ENCODE assay signal across 25 cellular contexts in the genomic region with DNA sequence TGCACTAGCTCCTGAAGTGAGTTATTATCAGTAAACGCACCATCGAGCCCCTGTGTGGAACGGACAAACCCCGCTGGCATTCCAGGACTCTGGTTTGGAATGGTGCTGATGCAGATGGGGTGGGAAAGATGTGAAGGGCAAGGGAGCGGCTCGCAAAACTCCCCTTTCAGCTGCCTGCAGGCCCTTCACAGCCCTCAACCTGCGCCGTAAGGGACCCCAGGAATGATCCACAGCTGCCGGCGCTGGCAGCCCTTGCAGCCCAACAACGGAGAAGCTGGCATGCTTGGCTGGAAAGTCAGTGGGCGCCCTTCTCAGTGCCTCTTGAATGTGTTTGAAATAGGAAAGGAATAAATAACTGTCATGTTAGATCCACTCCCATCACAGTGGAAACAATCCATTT.
A peak's percentile ranks its signal among the peaks of the same experiment; 100 is the strongest.
DNase-seq lines count a peak whose midpoint lies in the region; ATAC-seq and TF ChIP-seq lines count a peak whose summit lies in the region.
"Had no signal": no experiment of that assay in that cellular context is flagged by ENCODE, and none has a peak within 500 bp of the region (broad histone marks: within the 10 kb centered on the region; RNA-seq: fewer than 3 reads in every experiment).

No MANE protein-coding gene starts in this region.

- TF ChIP-seq CTCF in endodermal cell (conservative IDR thresholded peaks at IDR 0.05) (no peak), osteocyte (IDR thresholded peaks at IDR 0.05) (no peak), type B pancreatic cell (conservative IDR thresholded peaks at IDR 0.05) (no peak), gastrocnemius medialis (IDR thresholded peaks at IDR 0.05 in 4 of 5, conservative IDR thresholded peaks at IDR 0.05 in 1 of 5) (no peak)

- TF ChIP-seq POLR2A in gastrocnemius medialis (IDR thresholded peaks at IDR 0.05): no peak

- H3K9me3 Mint-ChIP-seq in endodermal cell: peaks cover 10% of the 10 kb centered on the region
- H3K9me3 Mint-ChIP-seq in osteocyte (ENCODE audit: unreplicated experiment): peaks cover 21% of the 10 kb centered on the region
- peaks cover 9% of the 10 kb centered on the region for H3K9me3 Mint-ChIP-seq in type B pancreatic cell
- H3K9me3 Mint-ChIP-seq in activated T-helper 2 cell treated with anti-CD3 and anti-CD28 coated beads, Interferon-gamma antibody, Interleukin-2, Interleukin-4, amounts not matched to agents 10 μg/mL and 5 μg/mL and 100 μg/mL, durations not matched to agents 14 hours and 24 hours and 36 hours: peaks cover 19% of the 10 kb centered on the region

- intact Hi-C loops in gastrocnemius medialis (cut with DNase I; ENCODE audit: low total_unique reads): no loop called here
- intact Hi-C loops in activated T-helper 2 cell treated with anti-CD3 and anti-CD28 coated beads, Interferon-gamma antibody, Interleukin-2, Interleukin-4, amounts not matched to agents 10 μg/mL and 5 μg/mL and 100 μg/mL, durations not matched to agents 14 hours and 24 hours and 36 hours (cut with micrococcal nuclease): no loop called here

- H3K9me3 ChIP-seq in endodermal cell (ENCODE audit: control insufficient read depth, low read length) (peaks cover 11% of the 10 kb centered on the region), gastrocnemius medialis (peaks cover 0 to 11% (median 0%) of the 10 kb centered on the region in 3 donors)

- no peak overlapping the region for H3K4me3 Mint-ChIP-seq in endodermal cell
- H3K4me3 Mint-ChIP-seq in osteocyte (ENCODE audit: unreplicated experiment): no peak overlapping the region
- H3K4me3 Mint-ChIP-seq in type B pancreatic cell: no peak overlapping the region
- no peak overlapping the region for H3K4me3 Mint-ChIP-seq in activated T-helper 2 cell treated with anti-CD3 and anti-CD28 coated beads, Interferon-gamma antibody, Interleukin-2, Interleukin-4, amounts not matched to agents 10 μg/mL and 5 μg/mL and 100 μg/mL, durations not matched to agents 14 hours and 24 hours and 36 hours (ENCODE audit: low read depth)
- H3K4me3 Mint-ChIP-seq: CD4-positive, alpha-beta T cell had no signal

- ATAC-seq in gastrocnemius medialis: no peak
- ATAC-seq: HCT116 had no signal

- H3K27me3 Mint-ChIP-seq in endodermal cell (ENCODE audit: insufficient read depth): peaks cover 50% of the 10 kb centered on the region
- H3K27me3 Mint-ChIP-seq in osteocyte (ENCODE audit: unreplicated experiment): peaks cover 5% of the 10 kb centered on the region
- peaks cover 13% of the 10 kb centered on the region for H3K27me3 Mint-ChIP-seq in type B pancreatic cell
- no peaks in the 10 kb centered on the region for H3K27me3 Mint-ChIP-seq in activated T-helper 2 cell treated with anti-CD3 and anti-CD28 coated beads, Interferon-gamma antibody, Interleukin-2, Interleukin-4, amounts not matched to agents 10 μg/mL and 5 μg/mL and 100 μg/mL, durations not matched to agents 14 hours and 24 hours and 36 hours (ENCODE audit: low read depth)

- H3K27me3 ChIP-seq in endodermal cell (ENCODE audit: control insufficient read depth, insufficient read depth, low read length, poor library complexity, severe bottlenecking): no peaks in the 10 kb centered on the region
- H3K27me3 ChIP-seq in gastrocnemius medialis: no peaks in the 10 kb centered on the region
- H3K27me3 ChIP-seq: BLaER1, MG63 had no signal

- H3K27ac Mint-ChIP-seq in endodermal cell: no peak overlapping the region
- no peak overlapping the region for H3K27ac Mint-ChIP-seq in osteocyte (ENCODE audit: unreplicated experiment)
- H3K27ac Mint-ChIP-seq in type B pancreatic cell: no peak overlapping the region
- no peak overlapping the region for H3K27ac Mint-ChIP-seq in activated T-helper 2 cell treated with anti-CD3 and anti-CD28 coated beads, Interferon-gamma antibody, Interleukin-2, Interleukin-4, amounts not matched to agents 10 μg/mL and 5 μg/mL and 100 μg/mL, durations not matched to agents 14 hours and 24 hours and 36 hours
- H3K27ac Mint-ChIP-seq: CD4-positive, alpha-beta T cell had no signal

- H3K36me3 Mint-ChIP-seq in endodermal cell (ENCODE audit: low read depth) (no peaks in the 10 kb centered on the region), osteocyte (ENCODE audit: unreplicated experiment) (no peaks in the 10 kb centered on the region), type B pancreatic cell (no peaks in the 10 kb centered on the region)
- H3K36me3 Mint-ChIP-seq in activated T-helper 2 cell treated with anti-CD3 and anti-CD28 coated beads, Interferon-gamma antibody, Interleukin-2, Interleukin-4, amounts not matched to agents 10 μg/mL and 5 μg/mL and 100 μg/mL, durations not matched to agents 14 hours and 24 hours and 36 hours (ENCODE audit: low read depth): no peaks in the 10 kb centered on the region

- no peak overlapping the region for H3K27ac ChIP-seq in endodermal cell (ENCODE audit: low read depth, low read length)
- no peak overlapping the region for H3K27ac ChIP-seq in gastrocnemius medialis
- H3K27ac ChIP-seq: BLaER1 had no signal

- H3K9ac ChIP-seq in endodermal cell (ENCODE audit: extremely low read depth, low read length, poor library complexity, severe bottlenecking): no peak overlapping the region
- H3K9ac ChIP-seq: BLaER1 had no signal

- 92 to 96% methylated on average over 6 to 12 of the region's 12 CpGs for WGBS in endodermal cell (ENCODE audit: insufficient coverage in 1 of 2, insufficient read length in 1 of 2), 2 experiments

- H3K36me3 ChIP-seq in endodermal cell (ENCODE audit: control insufficient read depth, insufficient read depth, low read length) (no peaks in the 10 kb centered on the region), gastrocnemius medialis (no peaks in the 10 kb centered on the region)
- H3K36me3 ChIP-seq: BLaER1, MG63 had no signal

- H3K4me1 Mint-ChIP-seq in endodermal cell: no peaks in the 10 kb centered on the region
- peaks cover 4% of the 10 kb centered on the region for H3K4me1 Mint-ChIP-seq in osteocyte (ENCODE audit: unreplicated experiment)
- H3K4me1 Mint-ChIP-seq in type B pancreatic cell (ENCODE audit: unreplicated experiment): no peaks in the 10 kb centered on the region
- no peaks in the 10 kb centered on the region for H3K4me1 Mint-ChIP-seq in activated T-helper 2 cell treated with anti-CD3 and anti-CD28 coated beads, Interferon-gamma antibody, Interleukin-2, Interleukin-4, amounts not matched to agents 10 μg/mL and 5 μg/mL and 100 μg/mL, durations not matched to agents 14 hours and 24 hours and 36 hours (ENCODE audit: low read depth)

- no peak overlapping the region for H3K4me3 ChIP-seq in endodermal cell (ENCODE audit: low read length)
- H3K4me3 ChIP-seq in gastrocnemius medialis: no peak overlapping the region
- H3K4me3 ChIP-seq: BLaER1, MG63 had no signal

- in situ Hi-C loops in gastrocnemius medialis (cut with MboI; ENCODE audit: low sequenced_read_pairs in 4 of 4): no loop called here

- DNase-seq in activated effector memory CD4-positive, alpha-beta T cell treated with anti-CD3 and anti-CD28 coated beads, Interleukin-2, amount 50 U/mL, for 16 hours: peak; percentile 38
- DNase-seq in activated effector memory CD4-positive, alpha-beta T cell treated with Interleukin-2 at 50 U/mL for 16 hours: no peak
- DNase-seq in endodermal cell (peak; percentile 17), osteocyte (ENCODE audit: extremely low spot score, unreplicated experiment) (peak; percentile 73), type B pancreatic cell (ENCODE audit: extremely low spot score, unreplicated experiment) (peak; percentile 58), NCI-H774 (lab: John Stamatoyannopoulos, UW) (no peak), gastrocnemius medialis (no peak)
- no peak for DNase-seq in activated T-helper 2 cell treated with anti-CD3 and anti-CD28 coated beads, Interferon-gamma antibody, Interleukin-2, Interleukin-4, amounts not matched to agents 10 μg/mL and 5 μg/mL and 100 μg/mL, durations not matched to agents 14 hours and 24 hours and 36 hours (ENCODE audit: low spot score)
- DNase-seq: CD4-positive, alpha-beta T cell; DMS53; EL; IMR-90; KG1; MG63; NCI-H1105 treated with DMSO at 0.1 percent for 48 hours; NCI-H146; NCI-H1930; NCI-H2107; NCI-H524; NCI-H82; NK-92 treated with Interleukin-12 subunit alpha and Interleukin-12 subunit beta, amount 100 ng/mL, for 24 hours; RPMI8226; SHP77 treated with DMSO at 0.1 percent for 48 hours had no signal

- H3K4me1 ChIP-seq in endodermal cell (ENCODE audit: control insufficient read depth, insufficient read depth, low read length): no peaks in the 10 kb centered on the region
- H3K4me1 ChIP-seq in gastrocnemius medialis: no peaks in the 10 kb centered on the region
- H3K4me1 ChIP-seq: BLaER1 had no signal

Comparison
In these comparisons a context has a peak if more than half of its experiments do, and no peak if none do; other contexts are left out.
1. DNase-seq: peak in activated effector memory CD4-positive, alpha-beta T cell treated with anti-CD3 and anti-CD28 coated beads, Interleukin-2, amount 50 U/mL, for 16 hours (single experiment), endodermal cell (single experiment), osteocyte (single experiment) and type B pancreatic cell (single experiment); none in activated effector memory CD4-positive, alpha-beta T cell treated with Interleukin-2 at 50 U/mL for 16 hours (single experiment), NCI-H774 (single experiment), gastrocnemius medialis (0 of 2) and activated T-helper 2 cell treated with anti-CD3 and anti-CD28 coated beads, Interferon-gamma antibody, Interleukin-2, Interleukin-4, amounts not matched to agents 10 μg/mL and 5 μg/mL and 100 μg/mL, durations not matched to agents 14 hours and 24 hours and 36 hours (single experiment).